10 cellular contexts compared by ENCODE assay signal in the genomic region with DNA sequence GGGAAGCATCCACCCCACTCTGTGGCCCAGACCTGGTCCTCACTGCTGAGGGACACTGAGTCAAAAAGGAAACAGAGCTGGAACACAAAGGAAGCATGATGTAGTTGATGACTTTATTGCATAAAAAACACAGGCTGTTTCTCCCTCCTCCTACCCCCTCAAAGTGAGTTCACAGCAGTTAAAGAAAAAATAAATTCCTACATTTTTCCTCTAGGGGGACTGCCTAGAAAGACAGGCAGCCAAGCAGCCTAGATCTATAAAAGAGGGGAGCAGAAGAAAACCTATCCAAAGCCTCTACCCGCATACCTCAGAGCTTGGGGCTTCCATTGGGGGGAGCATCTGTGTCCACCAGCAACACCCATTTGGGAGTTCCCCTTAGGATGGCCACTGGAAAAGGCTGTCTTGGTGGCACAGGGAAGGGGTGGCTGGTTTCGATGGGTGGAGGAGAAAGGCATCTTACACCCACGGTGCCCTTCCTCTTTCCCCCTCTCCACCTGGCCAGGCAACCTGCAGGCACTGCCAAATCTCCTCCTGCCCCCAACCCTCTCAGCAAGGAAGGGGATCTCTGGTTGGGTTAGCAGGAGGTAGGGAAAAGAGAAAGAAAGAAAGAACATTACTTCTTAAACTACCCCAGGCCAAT. TPM values are rescaled to one million over a fixed set of nuclear protein-coding genes. Genes with fewer than 3 reads are reported as not detected.
A peak's percentile ranks its signal among the peaks of the same experiment; 100 is the strongest.
DNase-seq lines count a peak whose midpoint lies in the region; ATAC-seq and TF ChIP-seq lines count a peak whose summit lies in the region.
"Had no signal": no experiment of that assay in that cellular context is flagged by ENCODE, and none has a peak within 500 bp of the region (broad histone marks: within the 10 kb centered on the region; RNA-seq: fewer than 3 reads in every experiment).

No MANE protein-coding gene starts in this region.

- 70 to 71% methylated on average over 3 of the region's 3 CpGs for WGBS in heart right ventricle, 2 donors

- H3K9me3 ChIP-seq in cardiac muscle cell (ENCODE audit: low read depth), result no peaks in the 10 kb centered on the region
- no peaks in the 10 kb centered on the region for H3K9me3 ChIP-seq in heart right ventricle
- H3K9me3 ChIP-seq in OCI-LY1 (ENCODE audit: low read length), result no peaks in the 10 kb centered on the region

- H3K27me3 ChIP-seq in cardiac muscle cell, result peaks cover 23% of the 10 kb centered on the region
- peaks cover 16 to 60% (median 48%) of the 10 kb centered on the region in 7 donors for H3K27me3 ChIP-seq in heart right ventricle
- no peaks in the 10 kb centered on the region; the same call in 1 of the 2 replicates for H3K27me3 ChIP-seq in OCI-LY1 (ENCODE audit: insufficient read depth, low read length)

- no peak overlapping the region for H3K9ac ChIP-seq in OCI-LY1 (ENCODE audit: low read length)

- peak overlapping the region; percentile 51 for H3K27ac ChIP-seq in cardiac muscle cell
- H3K27ac ChIP-seq in heart right ventricle, result no peak overlapping the region
- H3K27ac ChIP-seq in OCI-LY1 (ENCODE audit: low read depth, low read length, poor library complexity, severe bottlenecking), result no peak overlapping the region

- no peak overlapping the region for H2AFZ ChIP-seq in OCI-LY1 (ENCODE audit: low read length)

- no peaks in the 10 kb centered on the region for H3F3A ChIP-seq in OCI-LY1 (ENCODE audit: insufficient read depth, low read length)

- H3K4me2 ChIP-seq in OCI-LY1 (ENCODE audit: low read length), result no peak overlapping the region

- peak in 1 of 2 donors; percentile 44 for DNase-seq in cardiac muscle cell (ENCODE audit: low read depth in 1 of 2, low spot score in 1 of 2)
- DNase-seq in heart right ventricle, result no peak
- DNase-seq in epithelial cell of esophagus (ENCODE audit: low read depth), result no peak
- DNase-seq in activated CD4-positive, alpha-beta T cell treated with anti-CD3 and anti-CD28 coated beads for 4 hours, result no peak
- DNase-seq in kidney tubule cell (ENCODE audit: low spot score), result no peak
- DNase-seq: activated CD4-positive, alpha-beta T cell treated with anti-CD3 and anti-CD28 coated beads, Interleukin-2, amount 50 U/mL, for 1 hour had no signal

- H3K9me2 ChIP-seq in OCI-LY1 (ENCODE audit: low read depth, low read length), result no peaks in the 10 kb centered on the region

- no peak for ATAC-seq in heart right ventricle
- no peak for ATAC-seq in GM21737 (IDR thresholded peaks at IDR 0.05; ENCODE audit: unreplicated experiment)
- no peak for ATAC-seq in HG03432 (IDR thresholded peaks at IDR 0.05; ENCODE audit: unreplicated experiment)

- H3K4me1 ChIP-seq in cardiac muscle cell (ENCODE audit: low read depth) (peaks cover 40% of the 10 kb centered on the region), heart right ventricle (peaks cover 0 to 35% (median 14%) of the 10 kb centered on the region in 9 donors), OCI-LY1 (ENCODE audit: insufficient read depth, low read length, severe bottlenecking) (peaks cover 16% of the 10 kb centered on the region)

- intact Hi-C loops in heart right ventricle (cut with DNase I), result loop anchor here (5.0 to 10.0 kb wide), 7 partner anchors 100 to 172 kb away; a partner anchor contains a TSS

- H3K36me3 ChIP-seq in cardiac muscle cell (no peaks in the 10 kb centered on the region), heart right ventricle (no peaks in the 10 kb centered on the region), OCI-LY1 (ENCODE audit: insufficient read depth, low read length) (no peaks in the 10 kb centered on the region)

- TF ChIP-seq CTCF in cardiac muscle cell (IDR thresholded peaks at IDR 0.05; ENCODE audit: low read depth, low read length) (peak; percentile 43), heart right ventricle (IDR thresholded peaks at IDR 0.05) (peak in 2 of 9 donors; percentile 8 to 10), OCI-LY1 (IDR thresholded peaks at IDR 0.05; ENCODE audit: low read length) (peak; percentile 26; the same call in 1 of the 2 replicates), epithelial cell of esophagus (IDR thresholded peaks at IDR 0.05; ENCODE audit: insufficient read depth, low read depth, low read length, missing control alignments) (peak; percentile 37)

- H3K4me3 ChIP-seq in cardiac muscle cell (no peak overlapping the region), heart right ventricle (no peak overlapping the region), OCI-LY1 (ENCODE audit: low read depth, low read length, poor library complexity, severe bottlenecking) (no peak overlapping the region), epithelial cell of esophagus (ENCODE audit: low read length) (no peak overlapping the region)
- H3K4me3 ChIP-seq: skin epidermis had no signal

- H4K20me1 ChIP-seq in OCI-LY1 (ENCODE audit: insufficient read depth, low read length), result no peaks in the 10 kb centered on the region

- H3K79me2 ChIP-seq in OCI-LY1 (ENCODE audit: insufficient read depth, low read length), result no peaks in the 10 kb centered on the region

RNA-seq across cellular contexts. Expression of a gene that starts 3.9 kb away (rescaled TPM):
- 101 and 149 TPM in 2 replicates for total RNA-seq in cardiac muscle cell
- 139 and 179 TPM in 2 replicates for polyA plus RNA-seq in cardiac muscle cell
- 10 to 100 TPM; 25.6 to 38.2 (median 34.5) TPM for total RNA-seq in heart right ventricle
- 10 to 100 TPM; 20.6 to 82.5 TPM for polyA plus RNA-seq in heart right ventricle

RNA-seq across cellular contexts. Expression of a gene that starts 6.0 kb away (rescaled TPM):
- 5.8 and 6.3 TPM in 2 replicates for total RNA-seq in cardiac muscle cell
- polyA plus RNA-seq in cardiac muscle cell, result 4.6 and 5.0 TPM in 2 replicates
- total RNA-seq in heart right ventricle, result under 1 TPM; 0.05 to 0.51 (median 0.20) TPM
- polyA plus RNA-seq in heart right ventricle, result 1 to 10 TPM in 1 of 2 donors, under 1 TPM in 1; 0.22 to 1.9 TPM

RNA-seq across cellular contexts. Expression of a gene that starts 13.5 kb away (rescaled TPM):
- 0.46 TPM in 1 of 2 replicates, not detected in the other for total RNA-seq in cardiac muscle cell
- polyA plus RNA-seq in cardiac muscle cell, result 1.9 and 2.5 TPM in 2 replicates
- under 1 TPM in 7 of 10 donors, not detected in 3; 0.14 to 0.53 (median 0.34) TPM for total RNA-seq in heart right ventricle
- polyA plus RNA-seq in heart right ventricle, result under 1 TPM; 0.19 to 0.95 TPM

RNA-seq across cellular contexts. Expression of a gene that starts 13.6 kb away (rescaled TPM):
- total RNA-seq in cardiac muscle cell (79.1 and 87.1 TPM in 2 replicates), heart right ventricle (10 to 100 TPM; 44.8 to 72.3 (median 62.9) TPM)
- polyA plus RNA-seq in cardiac muscle cell (70.0 and 108 TPM in 2 replicates), heart right ventricle (10 to 100 TPM; 44.2 to 63.6 TPM)

RNA-seq across cellular contexts. Expression of a gene that starts 23.3 kb away (rescaled TPM):
- total RNA-seq in cardiac muscle cell (12.2 and 20.5 TPM in 2 replicates), heart right ventricle (1 to 10 TPM; 2.8 to 8.7 (median 5.1) TPM)
- polyA plus RNA-seq in cardiac muscle cell (12.1 and 18.0 TPM in 2 replicates), heart right ventricle (1 to 10 TPM; 3.1 to 9.6 TPM)
